ENCODE assay signal across 20 cellular contexts in the genomic region with DNA sequence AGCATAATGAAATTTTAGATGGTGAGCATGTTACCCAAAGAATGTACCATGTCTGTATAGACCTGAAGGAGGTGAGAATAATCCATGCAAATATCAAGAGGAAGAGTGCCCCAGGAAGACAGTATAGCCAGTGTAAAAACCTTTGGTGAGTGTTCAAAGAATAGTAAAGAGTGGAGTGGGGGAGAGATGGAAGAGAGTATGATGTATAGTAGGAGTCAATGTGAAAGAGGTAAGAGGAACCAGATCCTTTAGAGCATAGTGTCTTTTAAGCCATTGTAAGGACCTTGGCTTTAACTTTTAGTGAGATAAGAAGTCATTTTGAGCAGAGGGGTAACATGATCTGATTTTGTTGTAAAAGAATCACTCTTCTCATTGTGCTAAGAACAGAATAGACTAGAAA.
DNase-seq lines count a peak whose midpoint lies in the region; ATAC-seq and TF ChIP-seq lines count a peak whose summit lies in the region.
"Had no signal": no experiment of that assay in that cellular context is flagged by ENCODE, and none has a peak within 500 bp of the region (broad histone marks: within the 10 kb centered on the region; RNA-seq: fewer than 3 reads in every experiment).

No MANE protein-coding gene starts in this region.

- H3K9me3 ChIP-seq in tibial artery: no peaks in the 10 kb centered on the region
- no peaks in the 10 kb centered on the region for H3K9me3 ChIP-seq in spleen
- H3K9me3 ChIP-seq: BLaER1 treated with 17β-estradiol and CSF1 and Interleukin-3, amounts not matched to agents 10 nM and 100 nM had no signal

- no peak overlapping the region for H3K27ac Mint-ChIP-seq in stimulated activated memory B cell treated with anti-CD40 and anti-IgM and Interleukin-4, amounts not matched to agents 10 μg/mL and 1 μg/mL and 100 μg/mL, for 72 hours
- H3K27ac Mint-ChIP-seq: B cell; CD8-positive, alpha-beta memory T cell; HFFc6 had no signal

- H3K4me1 ChIP-seq in tibial artery: no peaks in the 10 kb centered on the region
- no peaks in the 10 kb centered on the region for H3K4me1 ChIP-seq in spleen
- H3K4me1 ChIP-seq: BLaER1 treated with 17β-estradiol and CSF1 and Interleukin-3, amounts not matched to agents 10 nM and 100 nM had no signal

- no peaks in the 10 kb centered on the region for H3K27me3 Mint-ChIP-seq in stimulated activated memory B cell treated with anti-CD40 and anti-IgM and Interleukin-4, amounts not matched to agents 10 μg/mL and 1 μg/mL and 100 μg/mL, for 72 hours
- H3K27me3 Mint-ChIP-seq: B cell; CD8-positive, alpha-beta memory T cell had no signal

- no peak for TF ChIP-seq POLR2A in spleen (IDR thresholded peaks at IDR 0.05)

- H3K4me3 ChIP-seq in tibial artery (no peak overlapping the region), spleen (no peak overlapping the region)
- H3K4me3 ChIP-seq: BLaER1 treated with 17β-estradiol and CSF1 and Interleukin-3, amounts not matched to agents 10 nM and 100 nM; GM12878 had no signal

- H3K27ac ChIP-seq in tibial artery (no peak overlapping the region), spleen (no peak overlapping the region)
- H3K27ac ChIP-seq: BLaER1 treated with 17β-estradiol and CSF1 and Interleukin-3, amounts not matched to agents 10 nM and 100 nM had no signal

- H3K36me3 Mint-ChIP-seq in stimulated activated memory B cell treated with anti-CD40 and anti-IgM and Interleukin-4, amounts not matched to agents 10 μg/mL and 1 μg/mL and 100 μg/mL, for 72 hours: no peaks in the 10 kb centered on the region
- H3K36me3 Mint-ChIP-seq: CD8-positive, alpha-beta memory T cell had no signal

- H3K9me3 Mint-ChIP-seq in stimulated activated memory B cell treated with anti-CD40 and anti-IgM and Interleukin-4, amounts not matched to agents 10 μg/mL and 1 μg/mL and 100 μg/mL, for 72 hours: no peaks in the 10 kb centered on the region
- H3K9me3 Mint-ChIP-seq: HFFc6 had no signal

- H3K4me1 Mint-ChIP-seq in stimulated activated memory B cell treated with anti-CD40 and anti-IgM and Interleukin-4, amounts not matched to agents 10 μg/mL and 1 μg/mL and 100 μg/mL, for 72 hours: no peaks in the 10 kb centered on the region
- H3K4me1 Mint-ChIP-seq: B cell; CD8-positive, alpha-beta memory T cell had no signal

- H3K27me3 ChIP-seq in tibial artery: no peaks in the 10 kb centered on the region
- H3K27me3 ChIP-seq in spleen (replicated peaks in 1 of 7): no peaks in the 10 kb centered on the region
- H3K27me3 ChIP-seq: BLaER1 treated with 17β-estradiol and CSF1 and Interleukin-3, amounts not matched to agents 10 nM and 100 nM had no signal

- intact Hi-C loops in tibial artery (cut with DNase I; ENCODE audit: low total_unique reads): no loop called here
- intact Hi-C loops in spleen (cut with DNase I; ENCODE audit: low total_unique reads): no loop called here

- H3K36me3 ChIP-seq in tibial artery (no peaks in the 10 kb centered on the region), spleen (no peaks in the 10 kb centered on the region)
- H3K36me3 ChIP-seq: BLaER1 treated with 17β-estradiol and CSF1 and Interleukin-3, amounts not matched to agents 10 nM and 100 nM had no signal

- H3K4me3 Mint-ChIP-seq in stimulated activated memory B cell treated with anti-CD40 and anti-IgM and Interleukin-4, amounts not matched to agents 10 μg/mL and 1 μg/mL and 100 μg/mL, for 72 hours: no peak overlapping the region
- H3K4me3 Mint-ChIP-seq: B cell; CD8-positive, alpha-beta memory T cell; HFFc6 had no signal

- DNase-seq in tibial artery: no peak
- DNase-seq in spleen: no peak
- DNase-seq in activated T-cell treated with anti-CD3 and anti-CD28 coated beads, Interleukin-2, amount 50 U/mL, for 1 hour: no peak
- DNase-seq: CD8-positive, alpha-beta memory T cell; COR-L47; DMS 273 treated with DMSO at 0.1 percent for 48 hours; DMS53; DND-41; EL; GOT3; H7; HFFc6 had no signal

- TF ChIP-seq CTCF in tibial artery (IDR thresholded peaks at IDR 0.05): no peak
- TF ChIP-seq CTCF in spleen (IDR thresholded peaks at IDR 0.05 in 8 of 11, conservative IDR thresholded peaks at IDR 0.05 in 3 of 11): no peak

- peak; percentile 55 for ATAC-seq in GM18502 (IDR thresholded peaks at IDR 0.05; ENCODE audit: poor library complexity, unreplicated experiment)
- ATAC-seq in GM18868 (IDR thresholded peaks at IDR 0.05; ENCODE audit: unreplicated experiment): peak; percentile 93
- peak; percentile 59 for ATAC-seq in HG02885 (IDR thresholded peaks at IDR 0.05; ENCODE audit: poor library complexity, unreplicated experiment)
- peak; percentile 62 for ATAC-seq in stimulated activated memory B cell treated with anti-CD40 and anti-IgM and Interleukin-4, amounts not matched to agents 10 μg/mL and 1 μg/mL and 100 μg/mL, for 72 hours
- ATAC-seq: GM12878, HCT116 had no signal
